In genomic region chr1:235270625-235271024, GRCh38 we compare ENCODE assay signal across 9 cellular contexts. TPM values are rescaled to one million over a fixed set of nuclear protein-coding genes. Genes with fewer than 3 reads are reported as not detected.
A peak's percentile ranks its signal among the peaks of the same experiment; 100 is the strongest.
DNase-seq lines count a peak whose midpoint lies in the region; ATAC-seq and TF ChIP-seq lines count a peak whose summit lies in the region.
"Had no signal": no experiment of that assay in that cellular context is flagged by ENCODE, and none has a peak within 500 bp of the region (broad histone marks: within the 10 kb centered on the region; RNA-seq: fewer than 3 reads in every experiment).

No MANE protein-coding gene starts in this region.

- CTCF ChIA-PET in activated CD4-positive, alpha-beta memory T cell treated with anti-CD3 and anti-CD28 coated beads, Interleukin-2, amount 10 ng/mL, durations not matched to agents 7 days and 5 days (lab: Charles Lee) = interaction anchor here (0.9 kb wide), 1 partner anchor 9 kb away, joined by 4 read pairs; no protein-coding TSS in a partner anchor

- H3K36me3 ChIP-seq in WERI-Rb-1 = no peaks in the 10 kb centered on the region

- H3K4me3 ChIP-seq in WERI-Rb-1 (ENCODE audit: low read depth, low read length) = no peak overlapping the region

- H3K36me3 Mint-ChIP-seq in activated CD4-positive, alpha-beta memory T cell treated with anti-CD3 and anti-CD28 coated beads, Interleukin-2, amount 10 ng/mL, durations not matched to agents 7 days and 5 days (ENCODE audit: low read depth) = peaks cover 4% of the 10 kb centered on the region

- H3K27me3 ChIP-seq in WERI-Rb-1 (ENCODE audit: insufficient read depth, low read depth, severe bottlenecking) = no peaks in the 10 kb centered on the region

- POLR2A ChIA-PET in activated CD4-positive, alpha-beta memory T cell treated with anti-CD3 and anti-CD28 coated beads, Interleukin-2, amount 10 ng/mL, durations not matched to agents 7 days and 5 days (lab: Charles Lee) = no interaction called here

- H3K9me3 ChIP-seq in WERI-Rb-1 (ENCODE audit: severe bottlenecking) = no peaks in the 10 kb centered on the region

- no peak overlapping the region for H3K4me3 Mint-ChIP-seq in activated CD4-positive, alpha-beta memory T cell treated with anti-CD3 and anti-CD28 coated beads, Interleukin-2, amount 10 ng/mL, durations not matched to agents 7 days and 5 days

- no peaks in the 10 kb centered on the region for H3K9me3 Mint-ChIP-seq in activated CD4-positive, alpha-beta memory T cell treated with anti-CD3 and anti-CD28 coated beads, Interleukin-2, amount 10 ng/mL, durations not matched to agents 7 days and 5 days

- ATAC-seq in HG02798 (IDR thresholded peaks at IDR 0.05; ENCODE audit: poor library complexity, unreplicated experiment) (peak; percentile 38), GM21526 (IDR thresholded peaks at IDR 0.05; ENCODE audit: low FRiP score, unreplicated experiment) (no peak), GM18870 (IDR thresholded peaks at IDR 0.05; ENCODE audit: unreplicated experiment) (no peak)

- peak overlapping the region; percentile 17 for H3K27ac Mint-ChIP-seq in activated CD4-positive, alpha-beta memory T cell treated with anti-CD3 and anti-CD28 coated beads, Interleukin-2, amount 10 ng/mL, durations not matched to agents 7 days and 5 days

- peaks cover 30% of the 10 kb centered on the region for H3K4me1 Mint-ChIP-seq in activated CD4-positive, alpha-beta memory T cell treated with anti-CD3 and anti-CD28 coated beads, Interleukin-2, amount 10 ng/mL, durations not matched to agents 7 days and 5 days

- H3K27me3 Mint-ChIP-seq in activated CD4-positive, alpha-beta memory T cell treated with anti-CD3 and anti-CD28 coated beads, Interleukin-2, amount 10 ng/mL, durations not matched to agents 7 days and 5 days = no peaks in the 10 kb centered on the region

- H3K27ac ChIP-seq in WERI-Rb-1 = no peak overlapping the region

- TF ChIP-seq CTCF in WERI-Rb-1 (IDR thresholded peaks at IDR 0.05; ENCODE audit: low read depth, low read length) = no peak

- DNase-seq in AG20443 (ENCODE audit: low spot score) (peak; percentile 44), iris pigment epithelial cell (ENCODE audit: low read depth) (peak; percentile 56), kidney glomerular epithelial cell (lab: John Stamatoyannopoulos, UW) (no peak), WERI-Rb-1 (no peak)
- no peak for DNase-seq in activated CD4-positive, alpha-beta memory T cell treated with anti-CD3 and anti-CD28 coated beads, Interleukin-2, amount 10 ng/mL, durations not matched to agents 7 days and 5 days
- DNase-seq: SHP77 had no signal

RNA-seq across cellular contexts. Expression of gene ARID4B, which starts 57.4 kb away (rescaled TPM):
- 10 to 100 TPM; 54.1 to 56.1 TPM for total RNA-seq in activated CD4-positive, alpha-beta memory T cell treated with anti-CD3 and anti-CD28 coated beads, Interleukin-2, amount 10 ng/mL, durations not matched to agents 7 days and 5 days

RNA-seq across cellular contexts. Expression of gene GGPS1, which starts 57.7 kb away (rescaled TPM):
- 10 to 100 TPM; 28.2 to 34.3 TPM for total RNA-seq in activated CD4-positive, alpha-beta memory T cell treated with anti-CD3 and anti-CD28 coated beads, Interleukin-2, amount 10 ng/mL, durations not matched to agents 7 days and 5 days

Comparison
In these comparisons a context has a peak if more than half of its experiments do, and no peak if none do; other contexts are left out.
1. DNase-seq: peak in AG20443 (single experiment) and iris pigment epithelial cell (single experiment); none in activated CD4-positive, alpha-beta memory T cell treated with anti-CD3 and anti-CD28 coated beads, Interleukin-2, amount 10 ng/mL, durations not matched to agents 7 days and 5 days (single experiment), kidney glomerular epithelial cell (single experiment) and WERI-Rb-1 (single experiment).